Comparison of ENCODE assay signal across 24 cellular contexts in genomic region chr2:20645301-20645701, GRCh38. TPM values are rescaled to one million over a fixed set of nuclear protein-coding genes. Genes with fewer than 3 reads are reported as not detected.
"Had no signal": no experiment of that assay in that cellular context is flagged by ENCODE, and none has a peak within 500 bp of the region (broad histone marks: within the 10 kb centered on the region; RNA-seq: fewer than 3 reads in every experiment).

No MANE protein-coding gene starts in this region.

- H3K4me3 Mint-ChIP-seq: activated CD8-positive, alpha-beta T cell treated with anti-CD3 and anti-CD28 coated beads for 36 hours; activated naive CD4-positive, alpha-beta T cell treated with anti-CD3 and anti-CD28 coated beads, Interleukin-2, amount 50 U/mL, for 24 hours; activated T-cell treated with anti-CD3 and anti-CD28 coated beads, Interleukin-2, amount 50 U/mL, for 72 hours; IgD-negative memory B cell; T-helper 1 cell treated with Interleukin-12 subunit alpha and Interleukin-12 subunit beta and Interleukin-4 antibody, amounts not matched to agents 30 μg/mL and 1 μg/mL, for 36 hours had no signal

- H3K9me3 ChIP-seq: body of pancreas had no signal

- H3K27ac ChIP-seq: body of pancreas had no signal

- ATAC-seq: activated CD4-positive, CD25-positive, alpha-beta regulatory T cell treated with anti-CD3 and anti-CD28 coated beads, Interleukin-2, amount 50 U/mL, for 24 hours; activated CD8-positive, alpha-beta T cell treated with anti-CD3 and anti-CD28 coated beads for 36 hours; activated T-cell treated with anti-CD3 and anti-CD28 coated beads, Interleukin-2, amount 50 U/mL, for 72 hours; body of pancreas; Panc1 had no signal

- H3K4me3 ChIP-seq: body of pancreas had no signal

- H3K27me3 Mint-ChIP-seq: activated CD8-positive, alpha-beta T cell treated with anti-CD3 and anti-CD28 coated beads for 36 hours; activated naive CD4-positive, alpha-beta T cell treated with anti-CD3 and anti-CD28 coated beads, Interleukin-2, amount 50 U/mL, for 24 hours; IgD-negative memory B cell had no signal

- H3K9me3 Mint-ChIP-seq: activated CD8-positive, alpha-beta T cell treated with anti-CD3 and anti-CD28 coated beads for 36 hours; activated naive CD4-positive, alpha-beta T cell treated with anti-CD3 and anti-CD28 coated beads, Interleukin-2, amount 50 U/mL, for 24 hours; activated T-cell treated with anti-CD3 and anti-CD28 coated beads, Interleukin-2, amount 50 U/mL, for 72 hours; activated T-helper 2 cell treated with anti-CD3 and anti-CD28 coated beads, Interferon-gamma antibody, Interleukin-2, Interleukin-4, amounts not matched to agents 10 μg/mL and 5 μg/mL and 100 μg/mL, durations not matched to agents 14 hours and 24 hours and 36 hours; IgD-negative memory B cell; T-helper 1 cell treated with Interleukin-12 subunit alpha and Interleukin-12 subunit beta and Interleukin-4 antibody, amounts not matched to agents 30 μg/mL and 1 μg/mL, for 36 hours had no signal

- H3K27me3 ChIP-seq: body of pancreas had no signal

- H3K27ac Mint-ChIP-seq: activated CD8-positive, alpha-beta T cell treated with anti-CD3 and anti-CD28 coated beads for 36 hours; activated naive CD4-positive, alpha-beta T cell treated with anti-CD3 and anti-CD28 coated beads, Interleukin-2, amount 50 U/mL, for 24 hours; activated T-cell treated with anti-CD3 and anti-CD28 coated beads, Interleukin-2, amount 50 U/mL, for 72 hours; activated T-helper 2 cell treated with anti-CD3 and anti-CD28 coated beads, Interferon-gamma antibody, Interleukin-2, Interleukin-4, amounts not matched to agents 10 μg/mL and 5 μg/mL and 100 μg/mL, durations not matched to agents 14 hours and 24 hours and 36 hours; T-helper 1 cell treated with Interleukin-12 subunit alpha and Interleukin-12 subunit beta and Interleukin-4 antibody, amounts not matched to agents 30 μg/mL and 1 μg/mL, for 36 hours had no signal

- DNase-seq: activated CD4-positive, alpha-beta T cell treated with anti-CD3 and anti-CD28 coated beads for 4 hours; activated CD8-positive, alpha-beta memory T cell treated with anti-CD3 and anti-CD28 coated beads, Interleukin-2, amount 50 U/mL, for 4 hours; activated CD8-positive, alpha-beta T cell treated with anti-CD3 and anti-CD28 coated beads for 36 hours; activated T-cell treated with anti-CD3 and anti-CD28 coated beads, Interleukin-2, amount 50 U/mL, for 72 hours; body of pancreas; KG1; NCI-H1048; NCI-H146; NCI-H187 treated with DMSO at 0.1 percent for 48 hours; NCI-H2081 treated with DMSO at 0.1 percent for 48 hours; NCI-H2171 treated with DMSO at 0.1 percent for 48 hours; NCI-H226; NCI-H526 treated with DMSO at 0.1 percent for 48 hours; NK-92 treated with Interleukin-12 subunit alpha and Interleukin-12 subunit beta, amount 100 ng/mL, for 24 hours; OCI-M1; RPMI8226; SHP77 had no signal

RNA-seq across cellular contexts. Expression of gene GDF7, which starts 21.6 kb away (rescaled TPM):
- total RNA-seq: activated CD8-positive, alpha-beta T cell treated with anti-CD3 and anti-CD28 coated beads for 36 hours; LHCN-M2 had no signal
